In genomic region chr4:4420421-4420820, GRCh38 we compare ENCODE assay signal across 26 cellular contexts. TPM values are rescaled to one million over a fixed set of nuclear protein-coding genes. Genes with fewer than 3 reads are reported as not detected.
"Had no signal": no experiment of that assay in that cellular context is flagged by ENCODE, and none has a peak within 500 bp of the region (broad histone marks: within the 10 kb centered on the region; RNA-seq: fewer than 3 reads in every experiment).

No MANE protein-coding gene starts in this region.

- H3K4me1 ChIP-seq: esophagus squamous epithelium, heart right ventricle, left lung, pancreas, psoas muscle, tibial nerve had no signal

- H3K4me3 ChIP-seq: esophagus squamous epithelium, heart right ventricle, left lung, lung, pancreas, psoas muscle, tibial nerve had no signal

- H3K4me1 Mint-ChIP-seq: nephron had no signal

- DNase-seq: activated CD4-positive, alpha-beta T cell treated with anti-CD3 and anti-CD28 coated beads for 1 hour; activated CD4-positive, alpha-beta T cell treated with anti-CD3 and anti-CD28 coated beads, Interleukin-2, amount 10 ng/mL, durations not matched to agents 7 days and 5 days; activated CD8-positive, alpha-beta T cell treated with anti-CD3 and anti-CD28 coated beads, Interleukin-2, amount 10 ng/mL, durations not matched to agents 7 days and 5 days; activated gamma-delta T cell treated with Interleukin-2 at 50 U/mL for 16 hours; activated naive CD4-positive, alpha-beta T cell treated with anti-CD3 and anti-CD28 coated beads, Interleukin-2, amount 50 U/mL, for 16 hours; amniotic stem cell; brain microvascular endothelial cell; effector CD4-positive, alpha-beta T cell; esophagus squamous epithelium; foreskin melanocyte; heart right ventricle; kidney glomerular epithelial cell; left lung; psoas muscle; stimulated activated CD4-positive, alpha-beta T cell treated with anti-CD3 and anti-CD28 coated beads, Interleukin-15, amount 100 ng/mL, for 24 hours; stimulated activated CD4-positive, alpha-beta T cell treated with anti-CD3 and anti-CD28 coated beads, Interleukin-2, amount 100 ng/mL, for 24 hours; stimulated activated naive CD4-positive, alpha-beta T cell; T-helper 2 cell had no signal

- H3K27me3 ChIP-seq: brain microvascular endothelial cell, esophagus squamous epithelium, heart right ventricle, left lung, pancreas, tibial nerve had no signal

- H3K27ac Mint-ChIP-seq: dendritic cell treated with granulocyte-macrophage colony-stimulating factor and Interleukin-4, amounts not matched to agents 40 ng/mL and 50 ng/mL, for 4 days; nephron; WTC11 had no signal

- H3K4me3 Mint-ChIP-seq: activated CD4-positive, alpha-beta T cell treated with anti-CD3 and anti-CD28 coated beads, Interleukin-2, amount 10 ng/mL, durations not matched to agents 7 days and 5 days; activated CD8-positive, alpha-beta T cell treated with anti-CD3 and anti-CD28 coated beads, Interleukin-2, amount 10 ng/mL, durations not matched to agents 7 days and 5 days; dendritic cell treated with granulocyte-macrophage colony-stimulating factor and Interleukin-4, amounts not matched to agents 40 ng/mL and 50 ng/mL, for 4 days; nephron; WTC11 had no signal

- H3K27ac ChIP-seq: brain microvascular endothelial cell, epithelial cell of prostate, esophagus squamous epithelium, heart right ventricle, left lung, pancreas, psoas muscle, tibial nerve had no signal

- H3K27me3 Mint-ChIP-seq: activated CD4-positive, alpha-beta T cell treated with anti-CD3 and anti-CD28 coated beads, Interleukin-2, amount 10 ng/mL, durations not matched to agents 7 days and 5 days; dendritic cell treated with granulocyte-macrophage colony-stimulating factor and Interleukin-4, amounts not matched to agents 40 ng/mL and 50 ng/mL, for 4 days had no signal

- H3K9me3 ChIP-seq: esophagus squamous epithelium, heart right ventricle, left lung, pancreas, psoas muscle, tibial nerve had no signal

- ATAC-seq: activated CD8-positive, alpha-beta T cell treated with anti-CD3 and anti-CD28 coated beads, Interleukin-2, amount 10 ng/mL, durations not matched to agents 7 days and 5 days; heart right ventricle; left lung; pancreas; psoas muscle; WTC11 had no signal

RNA-seq across cellular contexts. Expression of gene NSG1, which starts 33.5 kb away (rescaled TPM):
- total RNA-seq: glomerular endothelial cell had no signal
